ENCODE assay signal across 8 cellular contexts in genomic region chrX:48696301-48697181, GRCh38. TPM values are rescaled to one million over a fixed set of nuclear protein-coding genes. Genes with fewer than 3 reads are reported as not detected.
DNase-seq lines count a peak whose midpoint lies in the region; ATAC-seq and TF ChIP-seq lines count a peak whose summit lies in the region.

Gene SUV39H1 (plus strand): TSS chrX:48696734. CDS start chrX:48696785, 51 bp downstream.

- H3K9me3 Mint-ChIP-seq in HFFc6, result no peaks in the 10 kb centered on the region

- H3K36me3 ChIP-seq in GM06990 (ENCODE audit: control insufficient read depth, insufficient read depth, low read length), result no peaks in the 10 kb centered on the region; the same call in 1 of the 2 replicates
- H3K36me3 ChIP-seq in SJSA1, result peaks cover 31% of the 10 kb centered on the region
- peaks cover 11 to 29% of the 10 kb centered on the region in 2 donors for H3K36me3 ChIP-seq in neuronal stem cell (replicated peaks in 1 of 2; ENCODE audit: control insufficient read depth in 2 of 2, insufficient read depth in 2 of 2, low read length in 2 of 2)
- peaks cover 0 to 25% (median 22%) of the 10 kb centered on the region in 5 donors for H3K36me3 ChIP-seq in subcutaneous abdominal adipose tissue (ENCODE audit: control insufficient read depth in 5 of 5, insufficient read depth in 5 of 5, low read length in 5 of 5)

- ATAC-seq in foreskin keratinocyte, result peak; percentile 90

- peak within 1 kb of the TSS; percentile 87 for H3K18ac ChIP-seq in neuronal stem cell (ENCODE audit: low read length)

- peak within 1 kb of the TSS; percentile 92 for H3K27ac Mint-ChIP-seq in HFFc6

- H3K27me3 ChIP-seq in GM06990 (replicated peaks; ENCODE audit: control insufficient read depth, insufficient read depth, low read length) (no peaks in the 10 kb centered on the region), SJSA1 (replicated peaks) (no peaks in the 10 kb centered on the region), foreskin keratinocyte (no peaks in the 10 kb centered on the region), neuronal stem cell (ENCODE audit: control insufficient read depth in 3 of 3, insufficient read depth in 3 of 3, low read depth in 1 of 3, low read length in 3 of 3) (no peaks in the 10 kb centered on the region), subcutaneous abdominal adipose tissue (ENCODE audit: control insufficient read depth in 5 of 5, insufficient read depth in 4 of 5, low read length in 5 of 5) (peaks cover 0 to 14% (median 8%) of the 10 kb centered on the region in 5 donors)

- H2AK5ac ChIP-seq in neuronal stem cell (ENCODE audit: low read depth, low read length), result no peak within 1 kb of the TSS

- H2BK5ac ChIP-seq in neuronal stem cell (ENCODE audit: low read length), result no peak within 1 kb of the TSS

- peak within 1 kb of the TSS; percentile 43 for H3K23ac ChIP-seq in neuronal stem cell (ENCODE audit: low read depth, low read length, poor library complexity)

- peak within 1 kb of the TSS; percentile 94 for H3K4me3 Mint-ChIP-seq in HFFc6

- peak within 1 kb of the TSS; percentile 98 for H3K27ac ChIP-seq in SJSA1
- H3K27ac ChIP-seq in foreskin keratinocyte, result peak within 1 kb of the TSS; percentile 90
- H3K27ac ChIP-seq in neuronal stem cell (replicated peaks; ENCODE audit: low read length), result peak within 1 kb of the TSS; percentile 82
- peak within 1 kb of the TSS; percentile 62 for H3K27ac ChIP-seq in subcutaneous abdominal adipose tissue (ENCODE audit: low read depth, low read length)

- no peak within 1 kb of the TSS for H2BK12ac ChIP-seq in neuronal stem cell (ENCODE audit: low read length)

- no peak within 1 kb of the TSS for H2BK15ac ChIP-seq in neuronal stem cell (ENCODE audit: low read length)

- H2AFZ ChIP-seq in neuronal stem cell (ENCODE audit: low read length), result peak within 1 kb of the TSS; percentile 73

- peaks cover 26% of the 10 kb centered on the region for H3K4me1 Mint-ChIP-seq in HFFc6 (ENCODE audit: low read depth)

- H3K9ac ChIP-seq in neuronal stem cell (ENCODE audit: low read depth, low read length, poor library complexity), result peak within 1 kb of the TSS; percentile 91
- H3K9ac ChIP-seq in subcutaneous abdominal adipose tissue (ENCODE audit: low read length in 5 of 5), result peak within 1 kb of the TSS; percentile 65 to 84 (median 73)

- no CpG with 5 or more reads among the region's 110 CpGs for WGBS in neuronal stem cell (ENCODE audit: extremely low coverage in 2 of 2, insufficient read length in 2 of 2, insufficient replicate concordance in 1 of 2), 2 donors

- H3K4me2 ChIP-seq in neuronal stem cell (ENCODE audit: insufficient read depth, low read length, poor library complexity, severe bottlenecking), result peak within 1 kb of the TSS; percentile 56

- no peak within 1 kb of the TSS for H4K8ac ChIP-seq in neuronal stem cell (ENCODE audit: low read depth, low read length)

- TF ChIP-seq CTCF in GM06990 (IDR thresholded peaks at IDR 0.05; ENCODE audit: insufficient read depth, low read length, poor library complexity, severe bottlenecking) (no peak), HFFc6 (IDR thresholded peaks at IDR 0.05) (no peak), foreskin keratinocyte (conservative IDR thresholded peaks at IDR 0.05) (no peak)

- no peak within 1 kb of the TSS for H3K14ac ChIP-seq in neuronal stem cell (ENCODE audit: low read length)

- DNase-seq in GM06990 (ENCODE audit: extremely low read depth, insufficient read length) (peak; percentile 95), HFFc6 (peak; percentile 82), NAMALWA (ENCODE audit: low spot score) (peak; percentile 89), SJSA1 (ENCODE audit: low read depth in 1 of 2, low spot score in 2 of 2) (peak; percentile 82 to 86), foreskin keratinocyte (peak; percentile 61 to 73), neuronal stem cell (ENCODE audit: low spot score) (peak; percentile 75)
- peak; percentile 64 for DNase-seq in activated gamma-delta T cell treated with anti-CD3 and anti-CD28 coated beads, Interleukin-2, amount 50 U/mL, for 16 hours (ENCODE audit: low read depth)

- H3K4me1 ChIP-seq in SJSA1 (replicated peaks) (peaks cover 15% of the 10 kb centered on the region), foreskin keratinocyte (no peaks in the 10 kb centered on the region), neuronal stem cell (ENCODE audit: control insufficient read depth in 2 of 2, insufficient read depth in 1 of 2, low read depth in 1 of 2, low read length in 2 of 2) (peaks cover 3 to 12% of the 10 kb centered on the region in 2 donors), subcutaneous abdominal adipose tissue (ENCODE audit: control insufficient read depth in 5 of 5, insufficient read depth in 5 of 5, low read length in 5 of 5) (peaks cover 3 to 20% (median 16%) of the 10 kb centered on the region in 5 donors)

- peaks cover 5% of the 10 kb centered on the region; the same call in 1 of the 2 replicates for H3K36me3 Mint-ChIP-seq in HFFc6 (ENCODE audit: low read depth)

- no peak within 1 kb of the TSS for H4K91ac ChIP-seq in neuronal stem cell (ENCODE audit: low read depth, low read length, poor library complexity)

- H3K79me1 ChIP-seq in neuronal stem cell (ENCODE audit: low read depth, low read length), result no peaks in the 10 kb centered on the region

- no peak within 1 kb of the TSS for H2BK120ac ChIP-seq in neuronal stem cell (ENCODE audit: low read depth, low read length)

- H3K4ac ChIP-seq in neuronal stem cell (ENCODE audit: low read length), result no peak within 1 kb of the TSS

- no peaks in the 10 kb centered on the region for H3K9me3 ChIP-seq in SJSA1 (replicated peaks)
- H3K9me3 ChIP-seq in neuronal stem cell (replicated peaks in 1 of 2; ENCODE audit: control insufficient read depth in 2 of 2, insufficient read depth in 1 of 2, low read depth in 1 of 2, low read length in 2 of 2), result no peaks in the 10 kb centered on the region
- H3K9me3 ChIP-seq in subcutaneous abdominal adipose tissue (ENCODE audit: control insufficient read depth in 5 of 5, low read length in 5 of 5), result no peaks in the 10 kb centered on the region

- no peaks in the 10 kb centered on the region; the same call in 1 of the 2 replicates for H3K27me3 Mint-ChIP-seq in HFFc6 (ENCODE audit: insufficient read depth)

- H3K4me3 ChIP-seq in GM06990 (replicated peaks; ENCODE audit: low read depth, low read length) (peak within 1 kb of the TSS; percentile 70), SJSA1 (peak within 1 kb of the TSS; percentile 77), neuronal stem cell (ENCODE audit: low read length in 2 of 2) (peak within 1 kb of the TSS; percentile 69 to 91), subcutaneous abdominal adipose tissue (ENCODE audit: low read depth in 1 of 5, low read length in 5 of 5) (peak within 1 kb of the TSS; percentile 62 to 78 (median 66))

RNA-seq across cellular contexts. Expression of gene SUV39H1, which starts in this region (rescaled TPM):
- total RNA-seq in HFFc6 (2021; fragmentation: NEBNext Ultra II Directional; extraction: Animal tissue kit (Norgen Biotek cat#: 25700)), result 10 to 100 TPM in 4 of 6 experiments, 1 to 10 TPM in 2; 6.9 to 12.0 (median 11.4) TPM
- 9.4 and 17.6 TPM in 2 replicates for total RNA-seq in SJSA1 (2014; rRNA removed; shearing (Covaris generic))
- 17.7 and 19.8 TPM in 2 replicates for total RNA-seq in foreskin keratinocyte
- 14.9 and 18.2 TPM in 2 replicates for polyA plus RNA-seq in foreskin keratinocyte
- polyA plus RNA-seq in neuronal stem cell (2013, experiment 1 of 2), result 11.2 TPM
- polyA plus RNA-seq in neuronal stem cell (2013, experiment 2 of 2), result 10.1 TPM

Comparison
In these comparisons a context has a peak if more than half of its experiments do, and no peak if none do; other contexts are left out.
1. Peak in every context shown above with its lines: DNase-seq, ATAC-seq, H3K4me3 ChIP-seq and H3K27ac ChIP-seq.